Comparison of ENCODE assay signal across 27 cellular contexts in genomic region chr20:49394264-49394663, GRCh38.
A peak's percentile ranks its signal among the peaks of the same experiment; 100 is the strongest.
DNase-seq lines count a peak whose midpoint lies in the region; ATAC-seq, FAIRE-seq and TF ChIP-seq lines count a peak whose summit lies in the region.
"Had no signal": no experiment of that assay in that cellular context is flagged by ENCODE, and none has a peak within 500 bp of the region (broad histone marks: within the 10 kb centered on the region; RNA-seq: fewer than 3 reads in every experiment).

No MANE protein-coding gene starts in this region.

- H3K36me3 ChIP-seq in RWPE2 (ENCODE audit: low read depth) (no peaks in the 10 kb centered on the region), stomach smooth muscle (ENCODE audit: control insufficient read depth in 2 of 2, insufficient read depth in 2 of 2, low read length in 2 of 2) (no peaks in the 10 kb centered on the region), hepatocyte (replicated peaks; ENCODE audit: insufficient read depth, low read depth) (no peaks in the 10 kb centered on the region), mesenchymal stem cell (ENCODE audit: control insufficient read depth in 1 of 2, insufficient read depth in 2 of 2, low read depth in 1 of 2, low read length in 2 of 2) (no peaks in the 10 kb centered on the region)

- H3K4me2 ChIP-seq in hepatocyte (no peak overlapping the region), mesenchymal stem cell (ENCODE audit: low read length, poor library complexity, severe bottlenecking) (no peak overlapping the region)
- H3K4me2 ChIP-seq: KMS-11, PC-9 had no signal

- no peak overlapping the region for H3K27ac ChIP-seq in RWPE2 (ENCODE audit: poor library complexity, severe bottlenecking)
- H3K27ac ChIP-seq in stomach smooth muscle (ENCODE audit: low read length), result peak overlapping the region; percentile 80
- no peak overlapping the region for H3K27ac ChIP-seq in hepatocyte
- no peak overlapping the region for H3K27ac ChIP-seq in mesenchymal stem cell (ENCODE audit: low read length, poor library complexity, severe bottlenecking)
- H3K27ac ChIP-seq: KMS-11, PC-9, SK-N-MC had no signal

- H2BK120ac ChIP-seq in mesenchymal stem cell (ENCODE audit: low read depth, low read length), result no peak overlapping the region

- H3K14ac ChIP-seq in mesenchymal stem cell (ENCODE audit: low read length in 2 of 2), result no peak overlapping the region

- no peaks in the 10 kb centered on the region for H3K9me2 ChIP-seq in hepatocyte (replicated peaks; ENCODE audit: insufficient read depth)

- CTCF ChIA-PET in activated CD4-positive, alpha-beta T cell treated with anti-CD3 and anti-CD28 coated beads for 36 hours (lab: Charles Lee), result interaction anchor here (3.7 kb wide), 1 partner anchor 10 kb away, joined by 22 read pairs; no protein-coding TSS in a partner anchor

- H3K4me3 ChIP-seq in RWPE2 (ENCODE audit: severe bottlenecking) (no peak overlapping the region), stomach smooth muscle (ENCODE audit: low read length in 2 of 2) (no peak overlapping the region), hepatocyte (no peak overlapping the region), mesenchymal stem cell (ENCODE audit: insufficient read depth in 1 of 2, low read depth in 1 of 2, low read length in 2 of 2) (no peak overlapping the region)
- H3K4me3 ChIP-seq: PC-9, SK-N-MC had no signal

- H3K23ac ChIP-seq in mesenchymal stem cell (ENCODE audit: low read length in 2 of 2), result no peak overlapping the region

- H2BK15ac ChIP-seq in mesenchymal stem cell (ENCODE audit: low read depth, poor library complexity, severe bottlenecking), result no peak overlapping the region

- H2BK12ac ChIP-seq in mesenchymal stem cell (ENCODE audit: low read length in 2 of 2), result no peak overlapping the region

- no peaks in the 10 kb centered on the region for H4K20me1 ChIP-seq in hepatocyte (ENCODE audit: insufficient read depth, poor library complexity, severe bottlenecking)

- H3K27me3 ChIP-seq in RWPE2 (ENCODE audit: insufficient read depth, poor library complexity, severe bottlenecking) (no peaks in the 10 kb centered on the region), stomach smooth muscle (ENCODE audit: control insufficient read depth in 1 of 2, insufficient read depth in 2 of 2, low read length in 2 of 2) (no peaks in the 10 kb centered on the region), hepatocyte (no peaks in the 10 kb centered on the region), mesenchymal stem cell (ENCODE audit: control insufficient read depth in 1 of 2, insufficient read depth in 1 of 2, low read length in 2 of 2) (peaks cover 57 to 64% of the 10 kb centered on the region in 2 experiments)

- H3K18ac ChIP-seq in mesenchymal stem cell (ENCODE audit: low read depth in 1 of 2, low read length in 2 of 2), result no peak overlapping the region

- no peak overlapping the region for H4K91ac ChIP-seq in mesenchymal stem cell (ENCODE audit: low read length)

- DNase-seq in ELR (ENCODE audit: low read depth) (peak; percentile 16), RWPE2 (ENCODE audit: low spot score) (peak; percentile 72), iris pigment epithelial cell (ENCODE audit: low read depth) (peak; percentile 21), hepatocyte (ENCODE audit: low spot score) (no peak), RCC 7860 (ENCODE audit: low spot score) (no peak), mesenchymal stem cell (no peak)
- DNase-seq in activated CD4-positive, alpha-beta T cell treated with anti-CD3 and anti-CD28 coated beads for 36 hours, result no peak
- DNase-seq: activated CD8-positive, alpha-beta T cell treated with anti-CD3 and anti-CD28 coated beads, Interleukin-2, amount 10 ng/mL, durations not matched to agents 7 days and 5 days; activated naive CD4-positive, alpha-beta T cell; activated T-cell treated with anti-CD3 and anti-CD28 coated beads, Interleukin-2, amount 50 U/mL, for 1 hour; amniotic stem cell; CD8-positive, alpha-beta T cell; central memory CD4-positive, alpha-beta T cell; DMS153; head of caudate nucleus; NCI-H1694 treated with DMSO at 0.1 percent for 48 hours; NCI-H2227 treated with DMSO at 0.1 percent for 48 hours; PC-9 had no signal

- FAIRE-seq in RCC 7860 (lab: Jason Lieb, UNC), result no peak
- FAIRE-seq: GM12891, GM19239, H54 had no signal

- H3K79me1 ChIP-seq in mesenchymal stem cell (replicated peaks; ENCODE audit: low read length, poor library complexity, severe bottlenecking), result no peaks in the 10 kb centered on the region

- H3K79me2 ChIP-seq in hepatocyte, result no peaks in the 10 kb centered on the region

- H2AFZ ChIP-seq in hepatocyte, result no peak overlapping the region
- H2AFZ ChIP-seq in mesenchymal stem cell (ENCODE audit: low read depth, low read length), result no peak overlapping the region
- H2AFZ ChIP-seq: PC-9 had no signal

- H3K4me1 ChIP-seq in RWPE2 (ENCODE audit: insufficient read depth, poor library complexity, severe bottlenecking) (peaks cover 6% of the 10 kb centered on the region), stomach smooth muscle (ENCODE audit: control insufficient read depth, insufficient read depth, low read length) (peaks cover 35% of the 10 kb centered on the region), hepatocyte (ENCODE audit: insufficient read depth) (no peaks in the 10 kb centered on the region), mesenchymal stem cell (ENCODE audit: control insufficient read depth, insufficient read depth, low read depth, low read length) (peaks cover 4% of the 10 kb centered on the region)

- no peak overlapping the region for H3K27ac Mint-ChIP-seq in activated CD4-positive, alpha-beta T cell treated with anti-CD3 and anti-CD28 coated beads for 36 hours
- H3K27ac Mint-ChIP-seq: activated CD8-positive, alpha-beta T cell treated with anti-CD3 and anti-CD28 coated beads, Interleukin-2, amount 10 ng/mL, durations not matched to agents 7 days and 5 days; CD8-positive, alpha-beta T cell; T-helper 2 cell treated with Interferon-gamma antibody and Interleukin-4, amounts not matched to agents 5 μg/mL and 100 μg/mL, for 36 hours; WTC11 had no signal

- peak; percentile 46; the same call in 2 of the 3 replicates for ATAC-seq in RWPE2 (ENCODE audit: low read depth)
- no peak for ATAC-seq in activated CD4-positive, alpha-beta T cell treated with anti-CD3 and anti-CD28 coated beads for 36 hours
- ATAC-seq: activated CD8-positive, alpha-beta T cell treated with anti-CD3 and anti-CD28 coated beads, Interleukin-2, amount 10 ng/mL, durations not matched to agents 7 days and 5 days; CD8-positive, alpha-beta T cell; esophagus mucosa; WTC11 had no signal

- H3K9me3 ChIP-seq in RWPE2 (ENCODE audit: severe bottlenecking), result no peaks in the 10 kb centered on the region
- H3K9me3 ChIP-seq in stomach smooth muscle (ENCODE audit: control insufficient read depth in 2 of 2, low read length in 2 of 2), result no peaks in the 10 kb centered on the region
- no peaks in the 10 kb centered on the region for H3K9me3 ChIP-seq in hepatocyte (ENCODE audit: low read depth)
- no peaks in the 10 kb centered on the region for H3K9me3 ChIP-seq in mesenchymal stem cell (ENCODE audit: control insufficient read depth, low read length)

- no peak overlapping the region for H2BK5ac ChIP-seq in mesenchymal stem cell (ENCODE audit: low read depth, low read length, poor library complexity, severe bottlenecking)

- no peaks in the 10 kb centered on the region for H3K4me1 Mint-ChIP-seq in activated CD4-positive, alpha-beta T cell treated with anti-CD3 and anti-CD28 coated beads for 36 hours

- no peaks in the 10 kb centered on the region for H3K9me3 Mint-ChIP-seq in activated CD4-positive, alpha-beta T cell treated with anti-CD3 and anti-CD28 coated beads for 36 hours (ENCODE audit: low read depth)
- H3K9me3 Mint-ChIP-seq: CD8-positive, alpha-beta T cell; T-helper 2 cell treated with Interferon-gamma antibody and Interleukin-4, amounts not matched to agents 5 μg/mL and 100 μg/mL, for 36 hours; WTC11 had no signal

- intact Hi-C loops in activated CD4-positive, alpha-beta T cell treated with anti-CD3 and anti-CD28 coated beads for 36 hours (cut with DNase I, micrococcal nuclease), result no loop called here

- no peak overlapping the region for H3K4ac ChIP-seq in mesenchymal stem cell (ENCODE audit: low read depth in 1 of 2, low read length in 2 of 2)

- H3K36me3 Mint-ChIP-seq in activated CD4-positive, alpha-beta T cell treated with anti-CD3 and anti-CD28 coated beads for 36 hours (ENCODE audit: low read depth), result no peaks in the 10 kb centered on the region
- H3K36me3 Mint-ChIP-seq: CD8-positive, alpha-beta T cell; WTC11 had no signal

- 73% methylated on average over 4 of the region's 4 CpGs for WGBS in hepatocyte (ENCODE audit: low lambda C conversion rate, missing lambda C conversion rate)
- WGBS in mesenchymal stem cell, result 76% methylated on average over 4 of the region's 4 CpGs

- POLR2A ChIA-PET in activated CD4-positive, alpha-beta T cell treated with anti-CD3 and anti-CD28 coated beads for 36 hours (lab: Charles Lee), result no interaction called here

- no peak overlapping the region for H2AK5ac ChIP-seq in mesenchymal stem cell (ENCODE audit: low read length, severe bottlenecking)

- no peak for TF ChIP-seq CTCF in RWPE2 (IDR thresholded peaks at IDR 0.05; ENCODE audit: poor library complexity, severe bottlenecking)
- TF ChIP-seq CTCF in hepatocyte (IDR thresholded peaks at IDR 0.05; ENCODE audit: poor library complexity), result no peak

- no peak overlapping the region for H4K8ac ChIP-seq in mesenchymal stem cell (ENCODE audit: low read length)

- H3K27me3 Mint-ChIP-seq in activated CD4-positive, alpha-beta T cell treated with anti-CD3 and anti-CD28 coated beads for 36 hours, result peaks cover 14% of the 10 kb centered on the region

- H3K4me3 Mint-ChIP-seq in activated CD4-positive, alpha-beta T cell treated with anti-CD3 and anti-CD28 coated beads for 36 hours, result no peak overlapping the region
- H3K4me3 Mint-ChIP-seq: activated CD8-positive, alpha-beta T cell treated with anti-CD3 and anti-CD28 coated beads, Interleukin-2, amount 10 ng/mL, durations not matched to agents 7 days and 5 days; CD8-positive, alpha-beta T cell; T-helper 2 cell treated with Interferon-gamma antibody and Interleukin-4, amounts not matched to agents 5 μg/mL and 100 μg/mL, for 36 hours; WTC11 had no signal

- no peak overlapping the region for H3K9ac ChIP-seq in stomach smooth muscle (ENCODE audit: low read length in 2 of 2)
- H3K9ac ChIP-seq in mesenchymal stem cell (ENCODE audit: low read length), result no peak overlapping the region
- H3K9ac ChIP-seq: KMS-11 had no signal

Comparison
In these comparisons a context has a peak if more than half of its experiments do, and no peak if none do; other contexts are left out.
1. DNase-seq: peak in ELR (single experiment), RWPE2 (single experiment) and iris pigment epithelial cell (single experiment); none in hepatocyte (single experiment), activated CD4-positive, alpha-beta T cell treated with anti-CD3 and anti-CD28 coated beads for 36 hours (single experiment), RCC 7860 (single experiment) and mesenchymal stem cell (single experiment).